1 cellular context compared by ENCODE assay signal in genomic region chrX:29941292-29941691, GRCh38.
TF ChIP-seq lines count a peak whose summit lies in the region.

No MANE protein-coding gene starts in this region.

TF ChIP-seq in HepG2, 621 proteins besides CTCF, POLR2A, EP300 and RAD21 (continued from another document):
- TF ChIP-seq, protein P1, sequence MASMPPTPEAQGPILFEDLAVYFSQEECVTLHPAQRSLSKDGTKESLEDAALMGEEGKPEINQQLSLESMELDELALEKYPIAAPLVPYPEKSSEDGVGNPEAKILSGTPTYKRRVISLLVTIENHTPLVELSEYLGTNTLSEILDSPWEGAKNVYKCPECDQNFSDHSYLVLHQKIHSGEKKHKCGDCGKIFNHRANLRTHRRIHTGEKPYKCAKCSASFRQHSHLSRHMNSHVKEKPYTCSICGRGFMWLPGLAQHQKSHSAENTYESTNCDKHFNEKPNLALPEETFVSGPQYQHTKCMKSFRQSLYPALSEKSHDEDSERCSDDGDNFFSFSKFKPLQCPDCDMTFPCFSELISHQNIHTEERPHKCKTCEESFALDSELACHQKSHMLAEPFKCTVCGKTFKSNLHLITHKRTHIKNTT (CRISPR knock-in tag; IDR thresholded peaks at IDR 0.05): no peak
- TF ChIP-seq, protein P2, sequence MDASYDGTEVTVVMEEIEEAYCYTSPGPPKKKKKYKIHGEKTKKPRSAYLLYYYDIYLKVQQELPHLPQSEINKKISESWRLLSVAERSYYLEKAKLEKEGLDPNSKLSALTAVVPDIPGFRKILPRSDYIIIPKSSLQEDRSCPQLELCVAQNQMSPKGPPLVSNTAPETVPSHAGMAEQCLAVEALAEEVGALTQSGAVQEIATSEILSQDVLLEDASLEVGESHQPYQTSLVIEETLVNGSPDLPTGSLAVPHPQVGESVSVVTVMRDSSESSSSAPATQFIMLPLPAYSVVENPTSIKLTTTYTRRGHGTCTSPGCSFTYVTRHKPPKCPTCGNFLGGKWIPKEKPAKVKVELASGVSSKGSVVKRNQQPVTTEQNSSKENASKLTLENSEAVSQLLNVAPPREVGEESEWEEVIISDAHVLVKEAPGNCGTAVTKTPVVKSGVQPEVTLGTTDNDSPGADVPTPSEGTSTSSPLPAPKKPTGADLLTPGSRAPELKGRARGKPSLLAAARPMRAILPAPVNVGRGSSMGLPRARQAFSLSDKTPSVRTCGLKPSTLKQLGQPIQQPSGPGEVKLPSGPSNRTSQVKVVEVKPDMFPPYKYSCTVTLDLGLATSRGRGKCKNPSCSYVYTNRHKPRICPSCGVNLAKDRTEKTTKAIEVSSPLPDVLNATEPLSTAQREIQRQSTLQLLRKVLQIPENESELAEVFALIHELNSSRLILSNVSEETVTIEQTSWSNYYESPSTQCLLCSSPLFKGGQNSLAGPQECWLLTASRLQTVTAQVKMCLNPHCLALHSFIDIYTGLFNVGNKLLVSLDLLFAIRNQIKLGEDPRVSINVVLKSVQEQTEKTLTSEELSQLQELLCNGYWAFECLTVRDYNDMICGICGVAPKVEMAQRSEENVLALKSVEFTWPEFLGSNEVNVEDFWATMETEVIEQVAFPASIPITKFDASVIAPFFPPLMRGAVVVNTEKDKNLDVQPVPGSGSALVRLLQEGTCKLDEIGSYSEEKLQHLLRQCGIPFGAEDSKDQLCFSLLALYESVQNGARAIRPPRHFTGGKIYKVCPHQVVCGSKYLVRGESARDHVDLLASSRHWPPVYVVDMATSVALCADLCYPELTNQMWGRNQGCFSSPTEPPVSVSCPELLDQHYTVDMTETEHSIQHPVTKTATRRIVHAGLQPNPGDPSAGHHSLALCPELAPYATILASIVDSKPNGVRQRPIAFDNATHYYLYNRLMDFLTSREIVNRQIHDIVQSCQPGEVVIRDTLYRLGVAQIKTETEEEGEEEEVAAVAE (CRISPR knock-in tag; IDR thresholded peaks at IDR 0.05; ENCODE audit: borderline replicate concordance): no peak
- TF ChIP-seq KDM2A (CRISPR knock-in tag; IDR thresholded peaks at IDR 0.05; ENCODE audit: borderline replicate concordance, low read depth) (no peak), PITX1 (CRISPR knock-in tag; IDR thresholded peaks at IDR 0.05) (no peak), ZBTB7B (CRISPR knock-in tag; IDR thresholded peaks at IDR 0.05) (no peak), RFX1 (IDR thresholded peaks at IDR 0.05) (peak; percentile 35; the same call in 1 of the 2 replicates), LRRFIP1 (CRISPR knock-in tag; conservative IDR thresholded peaks at IDR 0.05) (no peak), NR3C1 (CRISPR knock-in tag; IDR thresholded peaks at IDR 0.05) (no peak), RFX5 (IDR thresholded peaks at IDR 0.05; ENCODE audit: low read depth, low read length) (0 out of 2 replicates have a peak, but pooled peaks have one; percentile 16), FOSL1 (CRISPR knock-in tag; IDR thresholded peaks at IDR 0.05; ENCODE audit: borderline replicate concordance) (no peak), ZNF543 (CRISPR knock-in tag; IDR thresholded peaks at IDR 0.05) (no peak)
- TF ChIP-seq, protein P3, sequence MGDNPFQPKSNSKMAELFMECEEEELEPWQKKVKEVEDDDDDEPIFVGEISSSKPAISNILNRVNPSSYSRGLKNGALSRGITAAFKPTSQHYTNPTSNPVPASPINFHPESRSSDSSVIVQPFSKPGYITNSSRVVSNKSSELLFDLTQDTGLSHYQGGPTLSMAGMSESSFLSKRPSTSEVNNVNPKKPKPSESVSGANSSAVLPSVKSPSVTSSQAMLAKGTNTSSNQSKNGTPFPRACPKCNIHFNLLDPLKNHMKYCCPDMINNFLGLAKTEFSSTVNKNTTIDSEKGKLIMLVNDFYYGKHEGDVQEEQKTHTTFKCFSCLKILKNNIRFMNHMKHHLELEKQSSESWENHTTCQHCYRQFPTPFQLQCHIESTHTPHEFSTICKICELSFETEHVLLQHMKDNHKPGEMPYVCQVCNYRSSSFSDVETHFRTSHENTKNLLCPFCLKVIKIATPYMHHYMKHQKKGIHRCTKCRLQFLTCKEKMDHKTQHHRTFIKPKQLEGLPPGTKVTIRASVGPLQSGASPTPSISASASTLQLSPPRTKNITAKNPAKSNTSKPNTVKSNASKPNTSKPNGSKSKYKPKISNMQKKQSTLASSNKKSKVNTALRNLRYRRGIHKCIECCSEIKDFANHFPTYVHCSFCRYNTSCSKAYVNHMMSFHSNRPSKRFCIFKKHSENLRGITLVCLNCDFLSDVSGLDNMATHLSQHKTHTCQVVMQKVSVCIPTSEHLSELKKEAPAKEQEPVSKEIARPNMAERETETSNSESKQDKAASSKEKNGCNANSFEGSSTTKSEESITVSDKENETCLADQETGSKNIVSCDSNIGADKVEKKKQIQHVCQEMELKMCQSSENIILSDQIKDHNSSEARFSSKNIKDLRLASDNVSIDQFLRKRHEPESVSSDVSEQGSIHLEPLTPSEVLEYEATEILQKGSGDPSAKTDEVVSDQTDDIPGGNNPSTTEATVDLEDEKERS (CRISPR knock-in tag; IDR thresholded peaks at IDR 0.05): no peak
- TF ChIP-seq, protein P4, sequence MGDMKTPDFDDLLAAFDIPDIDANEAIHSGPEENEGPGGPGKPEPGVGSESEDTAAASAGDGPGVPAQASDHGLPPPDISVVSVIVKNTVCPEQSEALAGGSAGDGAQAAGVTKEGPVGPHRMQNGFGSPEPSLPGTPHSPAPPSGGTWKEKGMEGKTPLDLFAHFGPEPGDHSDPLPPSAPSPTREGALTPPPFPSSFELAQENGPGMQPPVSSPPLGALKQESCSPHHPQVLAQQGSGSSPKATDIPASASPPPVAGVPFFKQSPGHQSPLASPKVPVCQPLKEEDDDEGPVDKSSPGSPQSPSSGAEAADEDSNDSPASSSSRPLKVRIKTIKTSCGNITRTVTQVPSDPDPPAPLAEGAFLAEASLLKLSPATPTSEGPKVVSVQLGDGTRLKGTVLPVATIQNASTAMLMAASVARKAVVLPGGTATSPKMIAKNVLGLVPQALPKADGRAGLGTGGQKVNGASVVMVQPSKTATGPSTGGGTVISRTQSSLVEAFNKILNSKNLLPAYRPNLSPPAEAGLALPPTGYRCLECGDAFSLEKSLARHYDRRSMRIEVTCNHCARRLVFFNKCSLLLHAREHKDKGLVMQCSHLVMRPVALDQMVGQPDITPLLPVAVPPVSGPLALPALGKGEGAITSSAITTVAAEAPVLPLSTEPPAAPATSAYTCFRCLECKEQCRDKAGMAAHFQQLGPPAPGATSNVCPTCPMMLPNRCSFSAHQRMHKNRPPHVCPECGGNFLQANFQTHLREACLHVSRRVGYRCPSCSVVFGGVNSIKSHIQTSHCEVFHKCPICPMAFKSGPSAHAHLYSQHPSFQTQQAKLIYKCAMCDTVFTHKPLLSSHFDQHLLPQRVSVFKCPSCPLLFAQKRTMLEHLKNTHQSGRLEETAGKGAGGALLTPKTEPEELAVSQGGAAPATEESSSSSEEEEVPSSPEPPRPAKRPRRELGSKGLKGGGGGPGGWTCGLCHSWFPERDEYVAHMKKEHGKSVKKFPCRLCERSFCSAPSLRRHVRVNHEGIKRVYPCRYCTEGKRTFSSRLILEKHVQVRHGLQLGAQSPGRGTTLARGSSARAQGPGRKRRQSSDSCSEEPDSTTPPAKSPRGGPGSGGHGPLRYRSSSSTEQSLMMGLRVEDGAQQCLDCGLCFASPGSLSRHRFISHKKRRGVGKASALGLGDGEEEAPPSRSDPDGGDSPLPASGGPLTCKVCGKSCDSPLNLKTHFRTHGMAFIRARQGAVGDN (CRISPR knock-in tag; IDR thresholded peaks at IDR 0.05): no peak
- TF ChIP-seq, protein P5, sequence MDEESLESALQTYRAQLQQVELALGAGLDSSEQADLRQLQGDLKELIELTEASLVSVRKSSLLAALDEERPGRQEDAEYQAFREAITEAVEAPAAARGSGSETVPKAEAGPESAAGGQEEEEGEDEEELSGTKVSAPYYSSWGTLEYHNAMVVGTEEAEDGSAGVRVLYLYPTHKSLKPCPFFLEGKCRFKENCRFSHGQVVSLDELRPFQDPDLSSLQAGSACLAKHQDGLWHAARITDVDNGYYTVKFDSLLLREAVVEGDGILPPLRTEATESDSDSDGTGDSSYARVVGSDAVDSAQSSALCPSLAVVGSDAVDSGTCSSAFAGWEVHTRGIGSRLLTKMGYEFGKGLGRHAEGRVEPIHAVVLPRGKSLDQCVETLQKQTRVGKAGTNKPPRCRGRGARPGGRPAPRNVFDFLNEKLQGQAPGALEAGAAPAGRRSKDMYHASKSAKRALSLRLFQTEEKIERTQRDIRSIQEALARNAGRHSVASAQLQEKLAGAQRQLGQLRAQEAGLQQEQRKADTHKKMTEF (CRISPR knock-in tag; IDR thresholded peaks at IDR 0.05): no peak
- TF ChIP-seq, protein P6, sequence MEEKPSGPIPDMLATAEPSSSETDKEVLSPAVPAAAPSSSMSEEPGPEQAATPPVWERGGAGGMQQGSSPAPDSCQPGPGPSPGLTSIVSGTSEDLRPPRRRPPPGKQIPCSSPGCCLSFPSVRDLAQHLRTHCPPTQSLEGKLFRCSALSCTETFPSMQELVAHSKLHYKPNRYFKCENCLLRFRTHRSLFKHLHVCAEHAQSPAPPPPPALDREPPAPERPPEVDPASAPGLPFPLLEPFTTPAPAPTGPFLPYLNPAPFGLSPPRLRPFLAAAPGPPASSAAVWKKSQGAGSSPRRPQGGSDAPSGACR (CRISPR knock-in tag; IDR thresholded peaks at IDR 0.05): no peak
TF ChIP-seq in HepG2: peak in this region for 2.
